ENCODE assay signal across 16 cellular contexts in genomic region chr22:15685641-15686040, GRCh38. TPM values are rescaled to one million over a fixed set of nuclear protein-coding genes. Genes with fewer than 3 reads are reported as not detected.
"Had no signal": no experiment of that assay in that cellular context is flagged by ENCODE, and none has a peak within 500 bp of the region (broad histone marks: within the 10 kb centered on the region; RNA-seq: fewer than 3 reads in every experiment).

No MANE protein-coding gene starts in this region.

RNA-seq across cellular contexts. Expression of gene POTEH, which starts 4.2 kb away (rescaled TPM):
- total RNA-seq: activated B cell treated with CpG ODN at 0.5 μM for 24 hours; activated CD4-positive, alpha-beta memory T cell treated with anti-CD3 and anti-CD28 coated beads for 36 hours; activated CD4-positive, alpha-beta T cell treated with anti-CD3 and anti-CD28 coated beads, Interleukin-2, amount 10 ng/mL, durations not matched to agents 24 days and 14 days; activated CD8-positive, alpha-beta memory T cell treated with anti-CD3 and anti-CD28 coated beads for 36 hours; activated CD8-positive, alpha-beta T cell treated with anti-CD3 and anti-CD28 coated beads for 36 hours; activated naive CD4-positive, alpha-beta T cell treated with anti-CD3 and anti-CD28 coated beads for 36 hours; activated naive CD4-positive, alpha-beta T cell treated with anti-CD3 and anti-CD28 coated beads, Interleukin-2, amount 50 U/mL, for 72 hours; activated naive CD8-positive, alpha-beta T cell treated with anti-CD3 and anti-CD28 coated beads for 36 hours; activated T-cell treated with anti-CD3 and anti-CD28 coated beads, Interleukin-2, amount 50 U/mL, for 4 hours; activated T-cell treated with anti-CD3 and anti-CD28 coated beads, Interleukin-2, amount 50 U/mL, for 72 hours; activated T-helper 1 cell treated with anti-CD3 and anti-CD28 coated beads, Interleukin-12 subunit alpha, Interleukin-12 subunit beta, Interleukin-2, Interleukin-4 antibody, amounts not matched to agents 30 ng/mL and 10 ng/mL and 1 ng/mL, durations not matched to agents 14 hours and 24 hours and 36 hours; activated T-helper 17 cell treated with anti-CD3 and anti-CD28 coated beads, Interleukin-2, amount 50 U/mL, for 72 hours; ascending aorta; bronchial epithelial cell; cardiac muscle cell had no signal
- polyA plus RNA-seq: adipose tissue, cardiac muscle cell had no signal
